Comparison of ENCODE assay signal across 8 cellular contexts in genomic region chr20:54163402-54163801, GRCh38. TPM values are rescaled to one million over a fixed set of nuclear protein-coding genes. Genes with fewer than 3 reads are reported as not detected.
"Had no signal": no experiment of that assay in that cellular context is flagged by ENCODE, and none has a peak within 500 bp of the region (broad histone marks: within the 10 kb centered on the region; RNA-seq: fewer than 3 reads in every experiment).

No MANE protein-coding gene starts in this region.

- FAIRE-seq: K562 had no signal

- H3K4me3 ChIP-seq: K562 had no signal

- H3K4me3 Mint-ChIP-seq: IgD-negative memory B cell had no signal

- ATAC-seq: HepG2, K562 had no signal

- H3K4me1 Mint-ChIP-seq: IgD-negative memory B cell had no signal

- H3K4me2 ChIP-seq: KMS-11 had no signal

- DNase-seq: IMR-90, KBM-7, KG1 had no signal

- H3K9me3 Mint-ChIP-seq: IgD-negative memory B cell had no signal

- H3K27ac Mint-ChIP-seq: IgD-negative memory B cell had no signal

- H3K27ac ChIP-seq: HL-60, KMS-11 had no signal

RNA-seq across cellular contexts. Expression of gene CYP24A1, which starts 10.4 kb away (rescaled TPM):
- total RNA-seq: IMR-90, K562 had no signal
- polyA plus RNA-seq: IgD-negative memory B cell, IMR-90 had no signal
